ENCODE assay signal across 13 cellular contexts in the genomic region with DNA sequence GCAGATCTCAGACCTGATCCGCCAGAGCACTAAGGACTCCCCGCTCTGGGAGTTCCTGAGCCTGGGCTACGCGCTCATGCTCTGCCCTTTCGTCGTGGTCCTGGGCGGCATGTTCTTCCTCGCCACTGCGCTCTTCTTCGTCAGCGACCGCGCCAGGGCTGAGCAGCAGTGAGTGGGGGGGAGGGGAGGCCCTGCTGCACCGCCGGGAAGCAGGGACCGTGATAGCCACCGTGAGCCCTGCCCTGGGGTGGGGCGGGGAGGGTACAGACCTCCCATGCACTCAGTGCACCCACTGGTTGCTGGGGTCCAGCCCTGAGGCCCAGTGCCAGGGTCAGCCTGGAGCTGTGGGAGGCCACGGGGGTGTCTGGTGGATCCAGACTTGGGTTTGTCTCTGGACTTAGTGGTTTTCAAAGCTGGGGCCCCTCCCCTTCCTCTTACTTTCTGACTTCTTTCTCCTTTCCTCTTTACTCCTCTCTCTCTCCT. TPM values are rescaled to one million over a fixed set of nuclear protein-coding genes. Genes with fewer than 3 reads are reported as not detected.
DNase-seq lines count a peak whose midpoint lies in the region; ATAC-seq and TF ChIP-seq lines count a peak whose summit lies in the region.
"Had no signal": no experiment of that assay in that cellular context is flagged by ENCODE, and none has a peak within 500 bp of the region (broad histone marks: within the 10 kb centered on the region; RNA-seq: fewer than 3 reads in every experiment).

No MANE protein-coding gene starts in this region.

- H3K9me3 Mint-ChIP-seq in nephron progenitor cell = no peaks in the 10 kb centered on the region
- H3K9me3 Mint-ChIP-seq: T-helper 1 cell treated with Interleukin-12 subunit alpha and Interleukin-12 subunit beta and Interleukin-4 antibody, amounts not matched to agents 30 μg/mL and 1 μg/mL, for 36 hours had no signal

- in situ Hi-C loops in IMR-90 (cut with MboI; ENCODE audit: low sequenced_read_pairs) = no loop called here

- no peak overlapping the region for H3K23ac ChIP-seq in IMR-90 (ENCODE audit: low read depth, low read length)

- H2BK20ac ChIP-seq in IMR-90 (ENCODE audit: low read depth, low read length) = no peak overlapping the region

- no peak overlapping the region for H3K56ac ChIP-seq in IMR-90 (ENCODE audit: extremely low read depth, insufficient read depth, low read length)

- no peak overlapping the region for H3K27ac Mint-ChIP-seq in nephron progenitor cell
- H3K27ac Mint-ChIP-seq: T-helper 1 cell treated with Interleukin-12 subunit alpha and Interleukin-12 subunit beta and Interleukin-4 antibody, amounts not matched to agents 30 μg/mL and 1 μg/mL, for 36 hours had no signal

- no peak overlapping the region for H4K91ac ChIP-seq in IMR-90 (ENCODE audit: insufficient read depth, low read depth, low read length)

- no peak overlapping the region; the same call in 1 of the 2 replicates for H4K5ac ChIP-seq in IMR-90 (ENCODE audit: low read depth, low read length)

- no peak overlapping the region for H3K14ac ChIP-seq in IMR-90 (replicated peaks; ENCODE audit: low read depth, low read length)

- H2AK9ac ChIP-seq in IMR-90 (replicated peaks; ENCODE audit: low read depth, low read length, poor library complexity) = no peak overlapping the region

- no peaks in the 10 kb centered on the region for H3K79me1 ChIP-seq in IMR-90 (ENCODE audit: low read depth in 1 of 2, low read length in 2 of 2)

- H3K4me3 ChIP-seq in IMR-90 (ENCODE audit: insufficient read depth, low read depth, low read length) = no peak overlapping the region
- H3K4me3 ChIP-seq in fibroblast of mammary gland (ENCODE audit: control insufficient read depth, low read depth, low read length) = no peak overlapping the region

- no peak overlapping the region for H3K4ac ChIP-seq in IMR-90 (ENCODE audit: low read depth, low read length)

- no peak for TF ChIP-seq RAD21 in IMR-90 (IDR thresholded peaks at IDR 0.05; ENCODE audit: low read length)

- peak overlapping the region; percentile 33; the same call in 1 of the 2 replicates for H3K4me2 ChIP-seq in IMR-90 (ENCODE audit: low read depth, low read length)

- peaks cover 24% of the 10 kb centered on the region for H3K36me3 ChIP-seq in IMR-90 (ENCODE audit: control insufficient read depth, insufficient read depth, low read length)

- intact Hi-C loops in IMR-90 (cut with micrococcal nuclease) = loop anchor here (5.0 kb wide), 1 partner anchor 114 kb away; no protein-coding TSS in a partner anchor

- no peak overlapping the region for H2BK15ac ChIP-seq in IMR-90 (ENCODE audit: low read depth, low read length)

- peaks cover 4% of the 10 kb centered on the region for H3K36me3 Mint-ChIP-seq in nephron progenitor cell (ENCODE audit: low read depth)

- no peak overlapping the region for H3K27ac ChIP-seq in IMR-90 (ENCODE audit: insufficient read depth, low read length)

- peaks cover 47% of the 10 kb centered on the region for H3K4me1 Mint-ChIP-seq in nephron progenitor cell

- H2BK5ac ChIP-seq in IMR-90 (ENCODE audit: low read depth, low read length, poor library complexity, severe bottlenecking) = no peak overlapping the region

- POLR2A ChIA-PET in IMR-90 (lab: Charles Lee; ENCODE audit: unreplicated experiment) = no interaction called here

- H4K20me1 ChIP-seq in IMR-90 (ENCODE audit: insufficient read depth, low read length) = peaks cover 9% of the 10 kb centered on the region

- no TSS peak for BruUV-seq in IMR-90 (replicated peaks; lab: Mats Ljungman, UMichigan)

- no peaks in the 10 kb centered on the region for H3K9me1 ChIP-seq in IMR-90 (ENCODE audit: insufficient read depth, low read length)

- H2AK5ac ChIP-seq in IMR-90 (ENCODE audit: low read depth, low read length) = no peak overlapping the region

- no peak overlapping the region for H2BK120ac ChIP-seq in IMR-90 (ENCODE audit: low read depth, low read length)

- dilution Hi-C loops in IMR-90 (cut with HindIII; ENCODE audit: low sequenced_read_pairs, unreplicated experiment) = no loop called here

- H3K18ac ChIP-seq in IMR-90 (ENCODE audit: low read depth, low read length) = no peak overlapping the region

- WGBS in IMR-90 (ENCODE audit: extremely low coverage in 2 of 2, insufficient read length in 1 of 2), 2 experiments = 60% methylated on average over 3 of the region's 19 CpGs; no CpG with 5 or more reads in 1 of the 2 experiments

- no peak overlapping the region for H3K9ac ChIP-seq in IMR-90 (ENCODE audit: low read depth, low read length)

- DNase-seq in AG08396 (ENCODE audit: low spot score) = peak; percentile 63
- DNase-seq in IMR-90 = no peak
- peak; percentile 22 for DNase-seq in fibroblast of mammary gland (ENCODE audit: low read depth)
- no peak for DNase-seq in nephron progenitor cell
- DNase-seq in NCI-H774 (lab: John Stamatoyannopoulos, UW) = no peak
- DNase-seq in OCI-M1 (lab: John Stamatoyannopoulos, UW) = no peak
- DNase-seq in hepatic stellate cell (ENCODE audit: low spot score) = no peak
- DNase-seq: activated T-cell treated with anti-CD3 and anti-CD28 coated beads, Interleukin-2, amount 50 U/mL, for 1 hour; dermis blood vessel endothelial cell; NCI-H2171 had no signal

- no peak for TF ChIP-seq POLR2A in IMR-90 (IDR thresholded peaks at IDR 0.05; ENCODE audit: low read depth, low read length)

- ATAC-seq in IMR-90 (ENCODE audit: low read depth) = peak; percentile 27
- no peak for ATAC-seq in HG02588 (IDR thresholded peaks at IDR 0.05; ENCODE audit: unreplicated experiment)

- no peak overlapping the region for H4K8ac ChIP-seq in IMR-90 (ENCODE audit: low read depth in 2 of 2, low read length in 2 of 2)

- CTCF ChIA-PET in IMR-90 (lab: Yijun Ruan, JAX) = no interaction called here

- peaks cover 2% of the 10 kb centered on the region for H3K27me3 Mint-ChIP-seq in nephron progenitor cell (ENCODE audit: low read depth, poor library complexity)

- H3K4me3 Mint-ChIP-seq in nephron progenitor cell = peak overlapping the region; percentile 36
- H3K4me3 Mint-ChIP-seq: T-helper 1 cell treated with Interleukin-12 subunit alpha and Interleukin-12 subunit beta and Interleukin-4 antibody, amounts not matched to agents 30 μg/mL and 1 μg/mL, for 36 hours had no signal

- no peak overlapping the region for H2AFZ ChIP-seq in IMR-90 (replicated peaks; ENCODE audit: low read length, poor library complexity)

- no peaks in the 10 kb centered on the region for H3K9me3 ChIP-seq in IMR-90 (ENCODE audit: control insufficient read depth, insufficient read depth, low read length)

- H3K4me1 ChIP-seq in IMR-90 (ENCODE audit: control insufficient read depth, insufficient read depth, low read length) = peaks cover 3% of the 10 kb centered on the region; the same call in 1 of the 2 replicates

- TF ChIP-seq CTCF in IMR-90 (conservative IDR thresholded peaks at IDR 0.05; ENCODE audit: low read depth, low read length) (no peak), fibroblast of mammary gland (conservative IDR thresholded peaks at IDR 0.05; ENCODE audit: control insufficient read depth, insufficient read depth, low read depth, low read length) (no peak), nephron progenitor cell (IDR thresholded peaks at IDR 0.05) (no peak)

- peaks cover 6% of the 10 kb centered on the region; the same call in 1 of the 2 replicates for H3K27me3 ChIP-seq in IMR-90 (ENCODE audit: control insufficient read depth, insufficient read depth, low read length)

TF ChIP-seq in IMR-90, 13 proteins besides CTCF, POLR2A, EP300 and RAD21:
- TF ChIP-seq, protein P1, sequence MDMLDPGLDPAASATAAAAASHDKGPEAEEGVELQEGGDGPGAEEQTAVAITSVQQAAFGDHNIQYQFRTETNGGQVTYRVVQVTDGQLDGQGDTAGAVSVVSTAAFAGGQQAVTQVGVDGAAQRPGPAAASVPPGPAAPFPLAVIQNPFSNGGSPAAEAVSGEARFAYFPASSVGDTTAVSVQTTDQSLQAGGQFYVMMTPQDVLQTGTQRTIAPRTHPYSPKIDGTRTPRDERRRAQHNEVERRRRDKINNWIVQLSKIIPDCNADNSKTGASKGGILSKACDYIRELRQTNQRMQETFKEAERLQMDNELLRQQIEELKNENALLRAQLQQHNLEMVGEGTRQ (IDR thresholded peaks at IDR 0.05; ENCODE audit: low read depth, low read length) = no peak
- no peak for TF ChIP-seq FOS (IDR thresholded peaks at IDR 0.05; ENCODE audit: low read depth, low read length)
- TF ChIP-seq NFE2L2 (IDR thresholded peaks at IDR 0.05; ENCODE audit: low read depth, low read length) = no peak
- TF ChIP-seq MAFK (IDR thresholded peaks at IDR 0.05; ENCODE audit: low read depth, low read length) = no peak
- TF ChIP-seq BHLHE40 (IDR thresholded peaks at IDR 0.05; ENCODE audit: low read depth, low read length) = no peak

RNA-seq across cellular contexts. Expression of a gene that starts 18.9 kb away (rescaled TPM):
- total RNA-seq in IMR-90 (2012; rRNA removed) = 22.6 and 24.7 TPM in 2 replicates
- 45.9 and 53.0 TPM in 2 replicates for polyA plus RNA-seq in IMR-90 (2012; rRNA removed)
- 29.4 and 33.3 TPM in 2 replicates for polyA plus RNA-seq in IMR-90 (2012; cell fraction: cytosol; rRNA removed)
- polyA plus RNA-seq in IMR-90 (2012; cell fraction: nucleus; rRNA removed; ENCODE audit: low replicate concordance) = 117 and 239 TPM in 2 replicates

RNA-seq across cellular contexts. Expression of a gene that starts 24.1 kb away (rescaled TPM):
- total RNA-seq in IMR-90 (2012; rRNA removed) = not detected in 2 replicates
- not detected in 2 replicates for polyA plus RNA-seq in IMR-90 (2012; rRNA removed)
- not detected in 2 replicates for polyA plus RNA-seq in IMR-90 (2012; cell fraction: cytosol; rRNA removed)
- not detected in 2 replicates for polyA plus RNA-seq in IMR-90 (2012; cell fraction: nucleus; rRNA removed; ENCODE audit: low replicate concordance)
- total RNA-seq: dermis blood vessel endothelial cell, pulmonary artery endothelial cell had no signal

RNA-seq across cellular contexts. Expression of a gene that starts 37.6 kb away (rescaled TPM):
- under 0.01 TPM in 1 of 2 replicates, not detected in the other for total RNA-seq in IMR-90 (2012; rRNA removed)
- not detected in 2 replicates for polyA plus RNA-seq in IMR-90 (2012; rRNA removed)
- polyA plus RNA-seq in IMR-90 (2012; cell fraction: cytosol; rRNA removed) = 0.03 TPM in 1 of 2 replicates, not detected in the other
- polyA plus RNA-seq in IMR-90 (2012; cell fraction: nucleus; rRNA removed; ENCODE audit: low replicate concordance) = 0.21 TPM in 1 of 2 replicates, not detected in the other

RNA-seq across cellular contexts. Expression of a gene that starts 48.0 kb away (rescaled TPM):
- total RNA-seq in IMR-90 (2012; rRNA removed) = not detected in 2 replicates
- not detected in 2 replicates for polyA plus RNA-seq in IMR-90 (2012; rRNA removed)
- not detected in 2 replicates for polyA plus RNA-seq in IMR-90 (2012; cell fraction: cytosol; rRNA removed)
- 0.03 TPM in 1 of 2 replicates, not detected in the other for polyA plus RNA-seq in IMR-90 (2012; cell fraction: nucleus; rRNA removed; ENCODE audit: low replicate concordance)
- total RNA-seq: pulmonary artery endothelial cell had no signal

Comparison
In these comparisons a context has a peak if more than half of its experiments do, and no peak if none do; other contexts are left out.
1. DNase-seq: peak in AG08396 (single experiment) and fibroblast of mammary gland (single experiment); none in IMR-90 (single experiment), nephron progenitor cell (single experiment), NCI-H774 (single experiment), OCI-M1 (single experiment) and hepatic stellate cell (single experiment).